17 cellular contexts compared by ENCODE assay signal in the genomic region with DNA sequence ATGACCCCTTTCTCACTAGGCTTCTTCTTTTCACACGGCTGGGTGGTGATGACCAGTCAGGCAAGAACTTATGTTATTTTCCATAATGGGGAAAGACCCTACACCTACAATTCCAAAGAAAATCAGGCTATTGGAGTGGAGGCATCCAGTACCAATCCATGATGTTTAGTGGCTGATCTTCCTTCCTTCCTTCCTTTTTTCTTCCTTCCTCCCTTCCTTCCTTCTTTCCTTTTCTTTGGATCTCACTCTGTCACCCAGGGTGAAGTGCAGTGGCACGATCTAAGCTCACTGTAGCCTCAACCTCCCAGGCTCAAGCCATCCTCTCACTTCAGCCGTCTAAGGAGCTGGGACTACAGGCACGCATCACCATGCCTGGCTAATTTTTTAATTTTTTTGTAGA. TPM values are rescaled to one million over a fixed set of nuclear protein-coding genes. Genes with fewer than 3 reads are reported as not detected.
DNase-seq lines count a peak whose midpoint lies in the region; ATAC-seq, FAIRE-seq and TF ChIP-seq lines count a peak whose summit lies in the region.
"Had no signal": no experiment of that assay in that cellular context is flagged by ENCODE, and none has a peak within 500 bp of the region (broad histone marks: within the 10 kb centered on the region; RNA-seq: fewer than 3 reads in every experiment).

No MANE protein-coding gene starts in this region.

- H4K20me1 ChIP-seq in PC-9 (ENCODE audit: insufficient read depth) (no peaks in the 10 kb centered on the region), K562 (replicated peaks; ENCODE audit: control insufficient read depth, insufficient read depth, low read length) (0 out of 2 replicates have a peak, but pooled peaks cover 5% of the 10 kb centered on the region)

- peaks cover 2% of the 10 kb centered on the region for H3K9me1 ChIP-seq in K562 (ENCODE audit: control insufficient read depth, insufficient read depth, low read length)

- peaks cover 26 to 29% of the 10 kb centered on the region in 2 donors for H3K4me1 Mint-ChIP-seq in natural killer cell treated with Interleukin-12 subunit alpha and Interleukin-12 subunit beta and Interleukin-15 and Interleukin-18, amount 100 ng/mL, for 72 hours (ENCODE audit: low read depth in 2 of 2)
- H3K4me1 Mint-ChIP-seq in natural killer cell, result peaks cover 21 to 34% of the 10 kb centered on the region in 2 donors

- CTCF ChIA-PET in PC-9 (lab: Charles Lee) (interaction anchor here (0.5 kb wide), 1 partner anchor 224 kb away, joined by 3 read pairs; no protein-coding TSS in a partner anchor), K562 (lab: Yijun Ruan, JAX; ENCODE audit: low intra/inter-chr PET ratio) (no interaction called here)

- H3K36me3 ChIP-seq in PC-9 (ENCODE audit: low read depth) (no peaks in the 10 kb centered on the region), K562 (ENCODE audit: control insufficient read depth, insufficient read depth, low read length) (peaks cover 16% of the 10 kb centered on the region; the same call in 1 of the 3 replicates), right lobe of liver (no peaks in the 10 kb centered on the region)

- H3K27me3 ChIP-seq in PC-9 (ENCODE audit: insufficient read depth, low read depth), result no peaks in the 10 kb centered on the region
- no peaks in the 10 kb centered on the region for H3K27me3 ChIP-seq in K562 (ENCODE audit: control insufficient read depth in 2 of 2, insufficient read depth in 2 of 2, low read length in 2 of 2)
- H3K27me3 ChIP-seq in right lobe of liver, result peaks cover 0 to 12% of the 10 kb centered on the region in 2 donors

- H3K9me3 Mint-ChIP-seq in natural killer cell treated with Interleukin-12 subunit alpha and Interleukin-12 subunit beta and Interleukin-15 and Interleukin-18, amount 100 ng/mL, for 72 hours, result no peaks in the 10 kb centered on the region
- no peaks in the 10 kb centered on the region for H3K9me3 Mint-ChIP-seq in natural killer cell
- H3K9me3 Mint-ChIP-seq: neural crest cell, WTC11 had no signal

- no peak for ATAC-seq in natural killer cell treated with Interleukin-12 subunit alpha and Interleukin-12 subunit beta and Interleukin-15 and Interleukin-18, amount 100 ng/mL, for 72 hours
- ATAC-seq in natural killer cell (no peak), K562 (no peak), HG03135 (IDR thresholded peaks at IDR 0.05; ENCODE audit: unreplicated experiment) (no peak), HG03571 (IDR thresholded peaks at IDR 0.05; ENCODE audit: unreplicated experiment) (no peak), right lobe of liver (no peak)
- ATAC-seq: HepG2, WTC11 had no signal

- no peak for TF ChIP-seq EP300 in K562 (IDR thresholded peaks at IDR 0.05; ENCODE audit: low read length)

- no peaks in the 10 kb centered on the region for H3K9me3 ChIP-seq in PC-9 (ENCODE audit: insufficient read depth, low read depth)
- no peaks in the 10 kb centered on the region for H3K9me3 ChIP-seq in K562 (replicated peaks; ENCODE audit: control insufficient read depth, insufficient read depth, low read depth, low read length)
- H3K9me3 ChIP-seq in right lobe of liver, result no peaks in the 10 kb centered on the region

- H3K36me3 Mint-ChIP-seq in natural killer cell treated with Interleukin-12 subunit alpha and Interleukin-12 subunit beta and Interleukin-15 and Interleukin-18, amount 100 ng/mL, for 72 hours, result no peaks in the 10 kb centered on the region
- H3K36me3 Mint-ChIP-seq in natural killer cell, result no peaks in the 10 kb centered on the region
- H3K36me3 Mint-ChIP-seq: WTC11 had no signal

- TF ChIP-seq POLR2A in K562 (conservative IDR thresholded peaks at IDR 0.05), result no peak
- TF ChIP-seq POLR2A in right lobe of liver (IDR thresholded peaks at IDR 0.05), result no peak

- H3K9me2 ChIP-seq in PC-9 (ENCODE audit: insufficient read depth), result no peaks in the 10 kb centered on the region

- no peaks in the 10 kb centered on the region for H3K27me3 Mint-ChIP-seq in natural killer cell treated with Interleukin-12 subunit alpha and Interleukin-12 subunit beta and Interleukin-15 and Interleukin-18, amount 100 ng/mL, for 72 hours
- H3K27me3 Mint-ChIP-seq in natural killer cell (ENCODE audit: low read depth in 2 of 2), result no peaks in the 10 kb centered on the region

- H2AFZ ChIP-seq in PC-9, result no peak overlapping the region
- no peak overlapping the region for H2AFZ ChIP-seq in K562 (ENCODE audit: low read depth, low read length)

- peaks cover 49% of the 10 kb centered on the region for H3K79me2 ChIP-seq in PC-9 (ENCODE audit: low read depth)
- H3K79me2 ChIP-seq in K562 (ENCODE audit: control insufficient read depth, insufficient read depth, low read length), result peaks cover 74% of the 10 kb centered on the region

- TF ChIP-seq RAD21 in K562 (CRISPR knock-in tag; conservative IDR thresholded peaks at IDR 0.05 in 1 of 2, IDR thresholded peaks at IDR 0.05 in 1 of 2), result no peak

- peaks cover 6% of the 10 kb centered on the region; the same call in 1 of the 2 replicates for H3F3A ChIP-seq in PC-9 (ENCODE audit: insufficient read depth, low read depth)

- H3K4me3 ChIP-seq in PC-9 (no peak overlapping the region), K562 (peak overlapping the region; percentile 4; the same call in 1 of the 2 replicates), right lobe of liver (no peak overlapping the region)

- H3K4me1 ChIP-seq in PC-9 (replicated peaks; ENCODE audit: insufficient read depth), result peaks cover 31% of the 10 kb centered on the region
- H3K4me1 ChIP-seq in K562 (replicated peaks in 1 of 2; ENCODE audit: control insufficient read depth in 2 of 2, insufficient read depth in 2 of 2, low read length in 2 of 2), result peaks cover 20 to 59% of the 10 kb centered on the region in 2 experiments
- H3K4me1 ChIP-seq in right lobe of liver, result peaks cover 0 to 16% (median 0%) of the 10 kb centered on the region in 4 donors

- H3K27ac Mint-ChIP-seq in natural killer cell treated with Interleukin-12 subunit alpha and Interleukin-12 subunit beta and Interleukin-15 and Interleukin-18, amount 100 ng/mL, for 72 hours, result no peak overlapping the region
- H3K27ac Mint-ChIP-seq in natural killer cell, result no peak overlapping the region
- H3K27ac Mint-ChIP-seq: WTC11 had no signal

- 83% methylated on average over 1 of the region's 4 CpGs for WGBS in K562 (ENCODE audit: insufficient coverage, low coverage, missing lambda C conversion rate)
- 88% methylated on average over 3 of the region's 4 CpGs for WGBS in right lobe of liver (ENCODE audit: insufficient coverage, low coverage, low lambda C conversion rate, missing lambda C conversion rate)

- intact Hi-C loops in natural killer cell (cut with micrococcal nuclease) (no loop called here), PC-9 (cut with micrococcal nuclease; ENCODE audit: unreplicated experiment) (loop anchor here (5.0 kb wide), 1 partner anchor 343 kb away; no protein-coding TSS in a partner anchor), K562 (cut with micrococcal nuclease) (loop anchor here (5.0 to 10.0 kb wide), 4 partner anchors 43 to 333 kb away; a partner anchor contains a TSS), right lobe of liver (cut with DNase I) (no loop called here)

- in situ Hi-C loops in K562 (cut with MboI), result no loop called here
- in situ Hi-C loops in ACHN (cut with HindIII; ENCODE audit: low pct_ligation_motif_present, low pct_unique_long_range_greater_than_20kb, low sequenced_read_pairs), result no loop called here

- peak overlapping the region; percentile 87; the same call in 1 of the 2 replicates for H3K4me2 ChIP-seq in PC-9
- peak overlapping the region; percentile 54; the same call in 1 of the 2 replicates for H3K4me2 ChIP-seq in K562 (ENCODE audit: insufficient read depth, low read length)

- POLR2A ChIA-PET in PC-9 (lab: Charles Lee; ENCODE audit: unreplicated experiment) (no interaction called here), K562 (lab: Yijun Ruan, JAX) (interaction anchor here (0.7 to 1.8 kb wide), 4 partner anchors 9 to 333 kb away, joined by 3 read pairs; a partner anchor contains a TSS)

- no peak for TF ChIP-seq CTCF in natural killer cell (IDR thresholded peaks at IDR 0.05)
- no peak for TF ChIP-seq CTCF in PC-9 (conservative IDR thresholded peaks at IDR 0.05)
- TF ChIP-seq CTCF in K562 (IDR thresholded peaks at IDR 0.05 in 2 of 3, conservative IDR thresholded peaks at IDR 0.05 in 1 of 3; ENCODE audit: insufficient read depth in 2 of 3, low read depth in 1 of 3, low read length in 3 of 3), result no peak
- TF ChIP-seq CTCF in right lobe of liver (IDR thresholded peaks at IDR 0.05), result no peak

- no peak for FAIRE-seq in K562 (lab: Jason Lieb, UNC)
- FAIRE-seq: HepG2 had no signal

- no TSS peak for BruUV-seq in PC-9 (replicated peaks; lab: Mats Ljungman, UMichigan)
- BruUV-seq in K562 (replicated peaks; lab: Mats Ljungman, UMichigan), result no TSS peak

- peak overlapping the region in 1 of 2 experiments; percentile 28; a peak in 2 of 4 replicates for H3K9ac ChIP-seq in K562 (ENCODE audit: insufficient read depth in 1 of 2, low read depth in 2 of 2, low read length in 2 of 2)

- no peak overlapping the region for H3K27ac ChIP-seq in PC-9
- no peak overlapping the region for H3K27ac ChIP-seq in K562 (ENCODE audit: extremely low read depth, low read depth, low read length)
- no peak overlapping the region for H3K27ac ChIP-seq in right lobe of liver

- no peak for DNase-seq in natural killer cell treated with Interleukin-12 subunit alpha and Interleukin-12 subunit beta and Interleukin-15 and Interleukin-18, amount 100 ng/mL, for 72 hours (ENCODE audit: low spot score)
- no peak for DNase-seq in natural killer cell
- no peak for DNase-seq in PC-9
- no peak for DNase-seq in K562 (ENCODE audit: extremely low read depth in 1 of 4, low spot score in 3 of 4)
- DNase-seq in ACHN, result no peak
- DNase-seq in right lobe of liver, result no peak
- DNase-seq: anterior cingulate cortex, GF-D8, hypothalamus, mesenchymal stem cell, NCI-H1092 treated with DMSO at 0.1 percent for 48 hours, NCI-H748 treated with DMSO at 0.1 percent for 48 hours had no signal

- peak overlapping the region; percentile 16 for H3K4me3 Mint-ChIP-seq in natural killer cell treated with Interleukin-12 subunit alpha and Interleukin-12 subunit beta and Interleukin-15 and Interleukin-18, amount 100 ng/mL, for 72 hours
- no peak overlapping the region for H3K4me3 Mint-ChIP-seq in natural killer cell
- H3K4me3 Mint-ChIP-seq: neural crest cell, WTC11 had no signal

RNA-seq across cellular contexts. Expression of a gene that starts 2.5 kb away (rescaled TPM):
- total RNA-seq in natural killer cell treated with Interleukin-12 subunit alpha and Interleukin-12 subunit beta and Interleukin-15 and Interleukin-18, amount 100 ng/mL, for 72 hours, result 10 to 100 TPM; 23.0 to 26.1 TPM
- total RNA-seq in natural killer cell (10 to 100 TPM; 13.5 to 25.7 (median 21.4) TPM), PC-9 (2021) (44.5 and 46.0 TPM in 2 replicates), K562 (2014; rRNA removed) (47.6 and 61.8 TPM in 2 replicates), K562 (2014; rRNA removed; fragmentation: Illumina TruSeq; extraction: Trizol) (67.5 and 76.1 TPM in 2 replicates), K562 (2015; rRNA removed; fragmentation: Illumina TruSeq; extraction: Trizol) (62.1 and 62.4 TPM in 2 replicates), K562 (2021) (56.6 and 59.1 TPM in 2 replicates), right lobe of liver (1 to 10 TPM in 5 of 6 experiments, under 1 TPM in 1; 0.95 to 5.2 (median 3.7) TPM)
- total RNA-seq in K562 (2011; cell fraction: chromatin; rRNA removed; ENCODE audit: low replicate concordance), result 9.5 and 17.1 TPM in 2 replicates
- total RNA-seq in K562 (2011; cell fraction: nucleolus; rRNA removed), result 9.5 and 11.8 TPM in 2 replicates
- 15.0 and 25.7 TPM in 2 replicates for total RNA-seq in K562 (2011; cell fraction: nucleoplasm; rRNA removed)
- polyA plus RNA-seq in K562 (2011; rRNA removed) (89.3 and 123 TPM in 2 replicates), K562 (2014; fragmentation: Illumina TruSeq; extraction: Trizol) (81.1 and 91.4 TPM in 2 replicates), K562 (2014; fragmentation: Nextera tagmentation; extraction: Ambion mirVana) (10 to 100 TPM; 31.9 to 43.7 TPM), K562 (2014; rRNA removed) (79.2 and 104 TPM in 2 replicates)
- polyA plus RNA-seq in K562 (2011; cell fraction: cytosol; rRNA removed), result 23.5 and 39.7 TPM in 2 replicates
- 17.6 and 25.4 TPM in 2 replicates for polyA plus RNA-seq in K562 (2011; cell fraction: nucleus; rRNA removed)
- polyA plus RNA-seq in K562 (2012), result 72.6 and 102 TPM in 2 replicates
- 48.6 and 52.8 TPM in 2 replicates for polyA minus RNA-seq in K562 (2011; rRNA and poly(A)+ RNA removed)
- 21.9 and 24.2 TPM in 2 replicates for polyA minus RNA-seq in K562 (2011; cell fraction: cytosol; rRNA and poly(A)+ RNA removed)
- 4.6 and 9.9 TPM in 2 replicates for polyA minus RNA-seq in K562 (2011; cell fraction: nucleus; rRNA and poly(A)+ RNA removed)

RNA-seq across cellular contexts. Expression of a gene that starts 56.7 kb away (rescaled TPM):
- 100 to 1,000 TPM; 138 to 152 TPM for total RNA-seq in natural killer cell treated with Interleukin-12 subunit alpha and Interleukin-12 subunit beta and Interleukin-15 and Interleukin-18, amount 100 ng/mL, for 72 hours
- total RNA-seq in natural killer cell (100 to 1,000 TPM; 195 to 227 (median 213) TPM), PC-9 (2021) (81.4 and 94.1 TPM in 2 replicates), K562 (2014; rRNA removed) (26.0 and 34.0 TPM in 2 replicates), K562 (2014; rRNA removed; fragmentation: Illumina TruSeq; extraction: Trizol) (53.6 and 58.2 TPM in 2 replicates), K562 (2015; rRNA removed; fragmentation: Illumina TruSeq; extraction: Trizol) (44.0 and 45.3 TPM in 2 replicates), K562 (2021) (119 and 126 TPM in 2 replicates), right lobe of liver (10 to 100 TPM; 37.2 to 52.2 (median 46.3) TPM)
- total RNA-seq in K562 (2011; cell fraction: chromatin; rRNA removed; ENCODE audit: low replicate concordance), result 198 and 514 TPM in 2 replicates
- 93.2 and 115 TPM in 2 replicates for total RNA-seq in K562 (2011; cell fraction: nucleolus; rRNA removed)
- 178 and 179 TPM in 2 replicates for total RNA-seq in K562 (2011; cell fraction: nucleoplasm; rRNA removed)
- polyA plus RNA-seq in K562 (2011; rRNA removed) (113 and 116 TPM in 2 replicates), K562 (2014; fragmentation: Illumina TruSeq; extraction: Trizol) (101 and 112 TPM in 2 replicates), K562 (2014; fragmentation: Nextera tagmentation; extraction: Ambion mirVana) (10 to 100 TPM; 22.5 to 30.8 TPM), K562 (2014; rRNA removed) (89.3 and 98.7 TPM in 2 replicates)
- 19.5 and 43.1 TPM in 2 replicates for polyA plus RNA-seq in K562 (2011; cell fraction: cytosol; rRNA removed)
- 192 and 336 TPM in 2 replicates for polyA plus RNA-seq in K562 (2011; cell fraction: nucleus; rRNA removed)
- 74.9 and 83.6 TPM in 2 replicates for polyA plus RNA-seq in K562 (2012)
- polyA minus RNA-seq in K562 (2011; rRNA and poly(A)+ RNA removed), result 85.9 and 92.3 TPM in 2 replicates
- polyA minus RNA-seq in K562 (2011; cell fraction: cytosol; rRNA and poly(A)+ RNA removed), result 30.6 and 32.8 TPM in 2 replicates
- 52.5 and 99.1 TPM in 2 replicates for polyA minus RNA-seq in K562 (2011; cell fraction: nucleus; rRNA and poly(A)+ RNA removed)

Comparison
In these comparisons a context has a peak if more than half of its experiments do, and no peak if none do; other contexts are left out.
1. intact Hi-C loops: an anchor here in PC-9 (5.0 kb wide) and K562 (5.0 to 10.0 kb wide); none called in natural killer cell and right lobe of liver.